10 cellular contexts compared by ENCODE assay signal in genomic region chr10:118870467-118871243, GRCh38.
DNase-seq lines count a peak whose midpoint lies in the region; ATAC-seq and TF ChIP-seq lines count a peak whose summit lies in the region.
"Had no signal": no experiment of that assay in that cellular context is flagged by ENCODE, and none has a peak within 500 bp of the region (broad histone marks: within the 10 kb centered on the region; RNA-seq: fewer than 3 reads in every experiment).

No MANE protein-coding gene starts in this region.

- no peaks in the 10 kb centered on the region for H3K36me3 ChIP-seq in heart right ventricle

- intact Hi-C loops in heart right ventricle (cut with DNase I) (no loop called here), posterior vena cava (cut with DNase I) (no loop called here)

- POLR2A ChIA-PET in HEK293T (lab: Yijun Ruan, JAX): no interaction called here

- no peaks in the 10 kb centered on the region for H3K27me3 ChIP-seq in heart right ventricle

- TF ChIP-seq CTCF in heart right ventricle (IDR thresholded peaks at IDR 0.05): no peak

- peaks cover 6 to 35% (median 23%) of the 10 kb centered on the region in 9 donors for H3K4me1 ChIP-seq in heart right ventricle

- 27 to 32% methylated on average over 4 of the region's 4 CpGs for WGBS in heart right ventricle, 2 donors

- peak; percentile 78 to 92 (median 89) for ATAC-seq in heart right ventricle
- ATAC-seq: stimulated activated memory B cell treated with anti-CD40 and anti-IgM and Interleukin-4, amounts not matched to agents 10 μg/mL and 1 μg/mL and 100 μg/mL, for 72 hours had no signal

- no peak overlapping the region for H3K4me3 ChIP-seq in heart right ventricle
- H3K4me3 ChIP-seq in skeletal muscle cell (ENCODE audit: low read depth, low read length): no peak overlapping the region

- DNase-seq in HEK293T (ENCODE audit: extremely low spot score) (peak; percentile 35), T1000 (lab: John Stamatoyannopoulos, UW) (peak; percentile 71), heart right ventricle (no peak), skeletal muscle cell (ENCODE audit: low read depth) (peak; percentile 92), NCI-H2107 treated with DMSO at 0.1 percent for 48 hours (lab: John Stamatoyannopoulos, UW; ENCODE audit: unreplicated experiment) (no peak), posterior vena cava (ENCODE audit: low spot score) (no peak), SHP77 (lab: John Stamatoyannopoulos, UW) (no peak), NCI-H345 treated with DMSO at 0.1 percent for 48 hours (lab: John Stamatoyannopoulos, UW; ENCODE audit: unreplicated experiment) (no peak)

- H3K27ac ChIP-seq in heart right ventricle: peak overlapping the region in 9 of 10 donors; percentile 0 to 65 (median 53)
- H3K27ac ChIP-seq: VCaP had no signal

- CTCF ChIA-PET in HEK293T (lab: Yijun Ruan, JAX): interaction anchor here (0.6 kb wide), 1 partner anchor 10 kb away, joined by 3 read pairs; no protein-coding TSS in a partner anchor

- H3K9me3 ChIP-seq in heart right ventricle: no peaks in the 10 kb centered on the region

TF ChIP-seq in HEK293T, 16 proteins besides CTCF, POLR2A, EP300 and RAD21:
- TF ChIP-seq HDGF (IDR thresholded peaks at IDR 0.05; ENCODE audit: borderline replicate concordance): no peak
- no peak for TF ChIP-seq TARDBP (IDR thresholded peaks at IDR 0.05)
- TF ChIP-seq BHLHE40 (IDR thresholded peaks at IDR 0.05; ENCODE audit: borderline replicate concordance): no peak
- TF ChIP-seq SUZ12 (IDR thresholded peaks at IDR 0.05): no peak
- TF ChIP-seq ZNF384 (IDR thresholded peaks at IDR 0.05): no peak
- no peak for TF ChIP-seq LEF1 (IDR thresholded peaks at IDR 0.05; ENCODE audit: borderline replicate concordance)
- TF ChIP-seq FOXM1 (IDR thresholded peaks at IDR 0.05; ENCODE audit: borderline replicate concordance): no peak
- no peak for TF ChIP-seq SP1 (IDR thresholded peaks at IDR 0.05)
- TF ChIP-seq PKNOX1 (IDR thresholded peaks at IDR 0.05): no peak
- TF ChIP-seq FOXA1 (IDR thresholded peaks at IDR 0.05): no peak
- TF ChIP-seq CTBP1 (IDR thresholded peaks at IDR 0.05; ENCODE audit: borderline replicate concordance): no peak
- TF ChIP-seq ARNT (IDR thresholded peaks at IDR 0.05): no peak
- TF ChIP-seq NFRKB (IDR thresholded peaks at IDR 0.05): no peak
- no peak for TF ChIP-seq FOXK2 (IDR thresholded peaks at IDR 0.05)
- TF ChIP-seq L3MBTL2 (conservative IDR thresholded peaks at IDR 0.05): no peak

Comparison
In these comparisons a context has a peak if more than half of its experiments do, and no peak if none do; other contexts are left out.
1. DNase-seq: peak in HEK293T (single experiment), T1000 (single experiment) and skeletal muscle cell (single experiment); none in heart right ventricle (0 of 2), NCI-H2107 treated with DMSO at 0.1 percent for 48 hours (single experiment), posterior vena cava (single experiment), SHP77 (0 of 2) and NCI-H345 treated with DMSO at 0.1 percent for 48 hours (single experiment).